Comparison of ENCODE assay signal across 8 cellular contexts in the genomic region with DNA sequence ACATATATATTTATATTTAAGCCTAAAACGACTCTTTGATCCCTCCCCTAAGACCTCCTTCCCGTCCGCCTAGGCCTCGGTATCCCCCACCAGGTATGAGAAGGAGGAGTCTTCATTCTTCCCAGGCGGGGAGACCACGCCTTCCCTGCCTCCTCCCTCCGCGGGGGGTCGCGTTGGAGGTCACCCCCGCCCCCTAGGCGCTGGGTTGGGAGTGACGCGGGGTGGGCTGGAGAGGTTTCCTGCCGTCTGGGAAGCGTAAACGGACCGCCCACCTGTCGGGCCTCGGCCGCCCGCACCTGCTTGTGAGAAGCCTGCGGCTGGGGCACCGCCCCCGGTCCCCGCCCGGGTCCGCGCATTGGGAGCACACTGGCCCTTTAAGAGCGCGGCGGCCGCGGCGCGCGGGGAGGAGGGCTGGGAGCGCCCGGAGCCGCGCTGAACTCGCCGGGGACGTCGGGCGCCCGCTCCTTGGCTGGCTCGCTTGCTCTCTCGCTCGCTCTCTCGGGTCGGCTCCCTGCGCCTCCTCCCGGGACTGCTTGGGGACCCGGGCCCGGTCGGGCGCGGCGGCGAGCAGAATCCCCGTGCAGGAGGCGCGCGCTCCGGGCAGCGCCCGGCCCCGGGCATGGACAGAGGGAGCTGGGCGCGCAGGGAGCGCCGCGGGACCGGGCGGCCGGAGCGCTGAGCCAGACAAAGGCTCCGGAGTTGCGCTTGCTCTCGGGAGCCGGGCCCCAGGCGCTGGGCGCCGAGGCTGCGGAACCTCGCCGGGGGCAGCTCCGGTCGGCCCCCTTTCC. TPM values are rescaled to one million over a fixed set of nuclear protein-coding genes. Genes with fewer than 3 reads are reported as not detected.
A peak's percentile ranks its signal among the peaks of the same experiment; 100 is the strongest.
DNase-seq lines count a peak whose midpoint lies in the region; ATAC-seq and TF ChIP-seq lines count a peak whose summit lies in the region.

Gene MMP15, plus strand, starts transcription at position 404 of the 788 bp plus-strand sequence. CDS start 597 bp downstream, outside the sequence.

- peak within 1 kb of the TSS; percentile 52 for H3K9ac ChIP-seq in HUES48 (ENCODE audit: low read depth, low read length)

- H3K9me3 ChIP-seq in HUES48 (ENCODE audit: control insufficient read depth, insufficient read depth, low read length) (no peaks in the 10 kb centered on the region), thymus (ENCODE audit: control insufficient read depth) (no peaks in the 10 kb centered on the region)

- H3K4me1 Mint-ChIP-seq in activated naive CD4-positive, alpha-beta T cell treated with anti-CD3 and anti-CD28 coated beads, Interleukin-2, amount 10 ng/mL, durations not matched to agents 7 days and 5 days: peaks cover 14% of the 10 kb centered on the region
- peaks cover 43% of the 10 kb centered on the region for H3K4me1 Mint-ChIP-seq in glutamatergic neuron (ENCODE audit: low read depth, unreplicated experiment)

- peak; percentile 67 for DNase-seq in AG08395 (ENCODE audit: low spot score)
- DNase-seq in SHP77 (lab: John Stamatoyannopoulos, UW): peak; percentile 47 to 76
- peak; percentile 75 for DNase-seq in activated naive CD4-positive, alpha-beta T cell treated with anti-CD3 and anti-CD28 coated beads, Interleukin-2, amount 10 ng/mL, durations not matched to agents 7 days and 5 days
- peak; percentile 77 for DNase-seq in glutamatergic neuron
- no peak for DNase-seq in omental fat pad (ENCODE audit: low spot score)

- H3K27me3 ChIP-seq in HUES48 (ENCODE audit: control insufficient read depth, insufficient read depth, low read length) (peaks cover 15% of the 10 kb centered on the region; the same call in 1 of the 2 replicates), thymus (ENCODE audit: control insufficient read depth, insufficient read depth) (peaks cover 34% of the 10 kb centered on the region)

- H3K4me3 Mint-ChIP-seq in activated naive CD4-positive, alpha-beta T cell treated with anti-CD3 and anti-CD28 coated beads, Interleukin-2, amount 10 ng/mL, durations not matched to agents 7 days and 5 days: peak within 1 kb of the TSS; percentile 83
- peak within 1 kb of the TSS; percentile 85 for H3K4me3 Mint-ChIP-seq in glutamatergic neuron (ENCODE audit: unreplicated experiment)

- peaks cover 61% of the 10 kb centered on the region for H3K27me3 Mint-ChIP-seq in activated naive CD4-positive, alpha-beta T cell treated with anti-CD3 and anti-CD28 coated beads, Interleukin-2, amount 10 ng/mL, durations not matched to agents 7 days and 5 days
- peaks cover 13% of the 10 kb centered on the region for H3K27me3 Mint-ChIP-seq in glutamatergic neuron (ENCODE audit: unreplicated experiment)

- H3K4me1 ChIP-seq in HUES48 (ENCODE audit: control insufficient read depth, insufficient read depth, low read length): peaks cover 46% of the 10 kb centered on the region
- H3K4me1 ChIP-seq in thymus (ENCODE audit: control insufficient read depth, insufficient read depth, low read length): peaks cover 6% of the 10 kb centered on the region

- under 1% methylated on average over 90 of the region's 90 CpGs for WGBS in thymus

- H3K27ac ChIP-seq in HUES48 (ENCODE audit: low read depth, low read length) (peak within 1 kb of the TSS; percentile 77), thymus (ENCODE audit: low read depth) (no peak within 1 kb of the TSS)

- peaks cover 4% of the 10 kb centered on the region for H3K36me3 Mint-ChIP-seq in activated naive CD4-positive, alpha-beta T cell treated with anti-CD3 and anti-CD28 coated beads, Interleukin-2, amount 10 ng/mL, durations not matched to agents 7 days and 5 days
- H3K36me3 Mint-ChIP-seq in glutamatergic neuron (ENCODE audit: unreplicated experiment): no peaks in the 10 kb centered on the region

- CTCF ChIA-PET in activated naive CD4-positive, alpha-beta T cell treated with anti-CD3 and anti-CD28 coated beads, Interleukin-2, amount 10 ng/mL, durations not matched to agents 7 days and 5 days (lab: Charles Lee): interaction anchor here (0.8 to 1.4 kb wide), 4 partner anchors 45 to 467 kb away, joined by 3 to 4 read pairs (median 3); partner anchors contain the start of gene CFAP20

- no peak within 1 kb of the TSS for H3K27ac Mint-ChIP-seq in activated naive CD4-positive, alpha-beta T cell treated with anti-CD3 and anti-CD28 coated beads, Interleukin-2, amount 10 ng/mL, durations not matched to agents 7 days and 5 days
- H3K27ac Mint-ChIP-seq in glutamatergic neuron (ENCODE audit: unreplicated experiment): no peak within 1 kb of the TSS

- H3K36me3 ChIP-seq in HUES48 (ENCODE audit: control insufficient read depth, insufficient read depth, low read length) (no peaks in the 10 kb centered on the region), thymus (ENCODE audit: control insufficient read depth, insufficient read depth) (peaks cover 4% of the 10 kb centered on the region)

- ATAC-seq in GM18907 (IDR thresholded peaks at IDR 0.05; ENCODE audit: unreplicated experiment) (peak; percentile 64), omental fat pad (ENCODE audit: low FRiP score) (peak; percentile 62)

- no peaks in the 10 kb centered on the region for H3K9me3 Mint-ChIP-seq in activated naive CD4-positive, alpha-beta T cell treated with anti-CD3 and anti-CD28 coated beads, Interleukin-2, amount 10 ng/mL, durations not matched to agents 7 days and 5 days
- H3K9me3 Mint-ChIP-seq in glutamatergic neuron (ENCODE audit: unreplicated experiment): peaks cover 14% of the 10 kb centered on the region

- H3K4me3 ChIP-seq in HUES48 (ENCODE audit: low read depth, low read length) (peak within 1 kb of the TSS; percentile 85), thymus (ENCODE audit: low read length) (peak within 1 kb of the TSS; percentile 36)

- TF ChIP-seq CTCF in glutamatergic neuron (IDR thresholded peaks at IDR 0.05; ENCODE audit: partially characterized antibody, unreplicated experiment) (no peak), omental fat pad (IDR thresholded peaks at IDR 0.05) (no peak)

RNA-seq across cellular contexts. Expression of gene MMP15, which starts in this region (rescaled TPM):
- total RNA-seq in glutamatergic neuron (ENCODE audit: unreplicated experiment) (69.9 TPM), omental fat pad (10 to 100 TPM in 3 of 4 donors, 1 to 10 TPM in 1; 5.5 to 15.2 (median 14.4) TPM)
- 1.7 TPM for polyA plus RNA-seq in thymus
